ENCODE assay signal across 17 cellular contexts in genomic region chr10:97707134-97707861, GRCh38. TPM values are rescaled to one million over a fixed set of nuclear protein-coding genes. Genes with fewer than 3 reads are reported as not detected.
DNase-seq lines count a peak whose midpoint lies in the region; ATAC-seq, FAIRE-seq and TF ChIP-seq lines count a peak whose summit lies in the region.
"Had no signal": no experiment of that assay in that cellular context is flagged by ENCODE, and none has a peak within 500 bp of the region (broad histone marks: within the 10 kb centered on the region; RNA-seq: fewer than 3 reads in every experiment).

No MANE protein-coding gene starts in this region.

- intact Hi-C loops in Right ventricle myocardium inferior (cut with DNase I) (no loop called here), cardiac septum (cut with DNase I) (no loop called here), vagina (cut with DNase I) (no loop called here)

- H2BK120ac ChIP-seq in H1 (replicated peaks; ENCODE audit: low read depth, low read length), result no peak overlapping the region
- no peak overlapping the region for H2BK120ac ChIP-seq in neuronal stem cell (ENCODE audit: low read depth, low read length)

- CTCF ChIA-PET in H1 (lab: Charles Lee; ENCODE audit: partially characterized antibody), result interaction anchor here (1.1 to 20.9 kb wide), 7 partner anchors 9 to 85 kb away, joined by 3 to 773 read pairs (median 52); partner anchors contain the start of genes AVPI1, MARVELD1 and ZFYVE27

- H3K9me3 ChIP-seq in H1 (ENCODE audit: insufficient read depth in 2 of 2, low read depth in 1 of 2, low read length in 1 of 2) (no peaks in the 10 kb centered on the region), neuronal stem cell (replicated peaks in 1 of 2; ENCODE audit: control insufficient read depth in 2 of 2, insufficient read depth in 1 of 2, low read depth in 1 of 2, low read length in 2 of 2) (no peaks in the 10 kb centered on the region), vagina (no peaks in the 10 kb centered on the region)
- H3K9me3 ChIP-seq: BLaER1 treated with 17β-estradiol and CSF1 and Interleukin-3, amounts not matched to agents 10 nM and 100 nM had no signal

- H3K4me2 ChIP-seq in H1 (ENCODE audit: insufficient read depth in 1 of 2, low read depth in 2 of 2, low read length in 2 of 2) (no peak overlapping the region), neuronal stem cell (ENCODE audit: insufficient read depth, low read length, poor library complexity, severe bottlenecking) (no peak overlapping the region)
- H3K4me2 ChIP-seq: GM23338 had no signal

- no peak for TF ChIP-seq RAD21 in H1 (IDR thresholded peaks at IDR 0.05 in 1 of 2, conservative IDR thresholded peaks at IDR 0.05 in 1 of 2; ENCODE audit: low read depth in 2 of 2, low read length in 2 of 2)

- no peaks in the 10 kb centered on the region for H3K79me2 ChIP-seq in H1 (ENCODE audit: control insufficient read depth in 1 of 2, insufficient read depth in 2 of 2, low read length in 2 of 2)

- no peak for TF ChIP-seq EP300 in H1 (IDR thresholded peaks at IDR 0.05; ENCODE audit: borderline replicate concordance in 1 of 2, low read depth in 2 of 2, low read length in 2 of 2)

- DNase-seq in Right ventricle myocardium inferior (ENCODE audit: missing footprints), result no peak
- no peak for DNase-seq in cardiac septum (ENCODE audit: low spot score)
- DNase-seq in H1 (ENCODE audit: low read depth in 1 of 2, low spot score in 2 of 2), result no peak
- DNase-seq in neuronal stem cell (ENCODE audit: low spot score), result no peak
- no peak for DNase-seq in vagina (ENCODE audit: extremely low spot score in 2 of 2)
- no peak for DNase-seq in hippocampal formation (lab: John Stamatoyannopoulos, UW)
- no peak for DNase-seq in NCI-H2227 treated with DMSO at 0.1 percent for 48 hours (lab: John Stamatoyannopoulos, UW)
- DNase-seq: DMS 273 treated with DMSO at 0.1 percent for 48 hours, MV-4-11, NCI-H1436, NCI-H2081, NCI-H524, SJCRH30 had no signal

- no peak overlapping the region for H4K8ac ChIP-seq in H1 (ENCODE audit: extremely low read depth, insufficient read depth, low read length)
- H4K8ac ChIP-seq in neuronal stem cell (ENCODE audit: low read depth, low read length), result no peak overlapping the region

- H3K4me3 ChIP-seq in H1 (ENCODE audit: extremely low read depth in 1 of 4, insufficient read depth in 2 of 4, low read depth in 3 of 4, low read length in 4 of 4), result no peak overlapping the region
- H3K4me3 ChIP-seq in neuronal stem cell (ENCODE audit: low read length in 2 of 2), result no peak overlapping the region
- H3K4me3 ChIP-seq in vagina, result no peak overlapping the region
- H3K4me3 ChIP-seq: BLaER1 treated with 17β-estradiol and CSF1 and Interleukin-3, amounts not matched to agents 10 nM and 100 nM; GM23338; SJCRH30 had no signal

- POLR2A ChIA-PET in H1 (lab: Charles Lee; ENCODE audit: partially characterized antibody), result interaction anchor here (1.7 to 12.5 kb wide), 2 partner anchors 23 to 29 kb away, joined by 7 to 234 read pairs; partner anchors contain the start of gene ZFYVE27

- no peaks in the 10 kb centered on the region for H4K20me1 ChIP-seq in H1 (replicated peaks in 1 of 2; ENCODE audit: control insufficient read depth in 1 of 2, insufficient read depth in 2 of 2, low read length in 2 of 2)
- H4K20me1 ChIP-seq: BLaER1 treated with 17β-estradiol and CSF1 and Interleukin-3, amounts not matched to agents 10 nM and 100 nM had no signal

- no peaks in the 10 kb centered on the region for H3K79me1 ChIP-seq in H1 (ENCODE audit: low read depth, low read length)
- H3K79me1 ChIP-seq in neuronal stem cell (ENCODE audit: low read depth, low read length), result no peaks in the 10 kb centered on the region

- H3K4me1 ChIP-seq in H1 (replicated peaks in 1 of 4; ENCODE audit: control insufficient read depth in 3 of 4, insufficient read depth in 4 of 4, low read length in 3 of 4) (peaks cover 0 to 2% (median under 1%) of the 10 kb centered on the region in 4 experiments; a peak in 2 of 7 replicates), neuronal stem cell (ENCODE audit: control insufficient read depth in 2 of 2, insufficient read depth in 1 of 2, low read depth in 1 of 2, low read length in 2 of 2) (peaks cover 0 to 2% of the 10 kb centered on the region in 2 donors), vagina (peaks cover 29% of the 10 kb centered on the region)
- H3K4me1 ChIP-seq: SJCRH30 had no signal

- H3K14ac ChIP-seq in H1 (ENCODE audit: insufficient read length) (no peak overlapping the region), neuronal stem cell (ENCODE audit: low read length) (no peak overlapping the region)

- H3K27me3 ChIP-seq in H1 (replicated peaks in 1 of 4; ENCODE audit: control insufficient read depth in 3 of 4, extremely low read depth in 1 of 4, insufficient read depth in 3 of 4, low read length in 3 of 4) (no peaks in the 10 kb centered on the region), neuronal stem cell (ENCODE audit: control insufficient read depth in 3 of 3, insufficient read depth in 3 of 3, low read depth in 1 of 3, low read length in 3 of 3) (peaks cover 0 to 16% (median 2%) of the 10 kb centered on the region in 3 experiments), vagina (no peaks in the 10 kb centered on the region)
- H3K27me3 ChIP-seq: BLaER1 treated with 17β-estradiol and CSF1 and Interleukin-3, amounts not matched to agents 10 nM and 100 nM; SJCRH30 had no signal

- no peak overlapping the region for H2BK5ac ChIP-seq in H1 (ENCODE audit: low read depth, low read length)
- no peak overlapping the region for H2BK5ac ChIP-seq in neuronal stem cell (ENCODE audit: low read length)

- H2AFZ ChIP-seq in H1 (ENCODE audit: low read length), result no peak overlapping the region
- no peak overlapping the region for H2AFZ ChIP-seq in neuronal stem cell (ENCODE audit: low read length)
- H2AFZ ChIP-seq: GM23338 had no signal

- H3K9ac ChIP-seq in H1 (replicated peaks in 1 of 4; ENCODE audit: extremely low read depth in 1 of 4, low read depth in 3 of 4, low read length in 3 of 4) (peak overlapping the region in 1 of 4 experiments; percentile 10; a peak in 1 of 7 replicates), neuronal stem cell (ENCODE audit: low read depth, low read length, poor library complexity) (no peak overlapping the region)

- H3K27ac ChIP-seq in H1 (ENCODE audit: low read depth, low read length), result no peak overlapping the region
- H3K27ac ChIP-seq in neuronal stem cell (replicated peaks; ENCODE audit: low read length), result no peak overlapping the region
- peak overlapping the region; percentile 56 for H3K27ac ChIP-seq in vagina
- H3K27ac ChIP-seq: 22Rv1; BLaER1 treated with 17β-estradiol and CSF1 and Interleukin-3, amounts not matched to agents 10 nM and 100 nM; SJCRH30 had no signal

- H3K23ac ChIP-seq in H1 (ENCODE audit: insufficient read length) (no peak overlapping the region), neuronal stem cell (ENCODE audit: low read depth, low read length, poor library complexity) (no peak overlapping the region)

- TF ChIP-seq CTCF in H1 (IDR thresholded peaks at IDR 0.05; ENCODE audit: control extremely low read depth in 1 of 3, insufficient read depth in 1 of 3, low read depth in 1 of 3, low read length in 3 of 3) (no peak), vagina (IDR thresholded peaks at IDR 0.05) (no peak)

- no peaks in the 10 kb centered on the region for H3K23me2 ChIP-seq in H1 (ENCODE audit: low read depth, low read length)

- H4K91ac ChIP-seq in H1 (replicated peaks; ENCODE audit: insufficient read length, low read length) (no peak overlapping the region), neuronal stem cell (ENCODE audit: low read depth, low read length, poor library complexity) (no peak overlapping the region)

- H2AK5ac ChIP-seq in H1 (ENCODE audit: low read depth, low read length) (no peak overlapping the region), neuronal stem cell (ENCODE audit: low read depth, low read length) (no peak overlapping the region)

- no peak overlapping the region for H3K4ac ChIP-seq in H1 (replicated peaks; ENCODE audit: insufficient read length, low read depth, low read length)
- H3K4ac ChIP-seq in neuronal stem cell (ENCODE audit: low read length), result no peak overlapping the region

- H2BK20ac ChIP-seq in H1 (ENCODE audit: low read length), result no peak overlapping the region

- no peak overlapping the region for H2BK15ac ChIP-seq in H1 (ENCODE audit: low read length)
- H2BK15ac ChIP-seq in neuronal stem cell (ENCODE audit: low read length), result no peak overlapping the region

- H3K18ac ChIP-seq in H1 (ENCODE audit: extremely low read depth, low read length), result no peak overlapping the region
- peak overlapping the region; percentile 35 for H3K18ac ChIP-seq in neuronal stem cell (ENCODE audit: low read length)

- no peak for FAIRE-seq in H1 (lab: Jason Lieb, UNC)

- peak; percentile 14 for ATAC-seq in Right ventricle myocardium inferior
- ATAC-seq in HG03469 (IDR thresholded peaks at IDR 0.05; ENCODE audit: unreplicated experiment), result no peak
- ATAC-seq: GM23338 had no signal

- H3K56ac ChIP-seq in H1 (replicated peaks; ENCODE audit: insufficient read length, low read depth, low read length), result no peak overlapping the region

- peak overlapping the region; percentile 5; the same call in 1 of the 2 replicates for H2BK12ac ChIP-seq in H1 (ENCODE audit: low read depth, low read length)
- no peak overlapping the region for H2BK12ac ChIP-seq in neuronal stem cell (ENCODE audit: low read length)

- TF ChIP-seq POLR2A in H1 (IDR thresholded peaks at IDR 0.05; ENCODE audit: control extremely low read depth in 1 of 2, low read depth in 2 of 2, low read length in 2 of 2) (no peak), vagina (IDR thresholded peaks at IDR 0.05) (no peak)

- 94% methylated on average over 11 of the region's 11 CpGs; no CpG with 5 or more reads in 1 of the 2 experiments for WGBS in H1 (ENCODE audit: extremely low coverage in 1 of 2, insufficient coverage in 1 of 2, insufficient read length in 1 of 2, insufficient replicate concordance in 2 of 2, low coverage in 1 of 2, low lambda C conversion rate in 2 of 2, missing lambda C conversion rate in 1 of 2), 2 experiments
- no CpG with 5 or more reads among the region's 11 CpGs for WGBS in neuronal stem cell (ENCODE audit: extremely low coverage in 2 of 2, insufficient read length in 2 of 2, insufficient replicate concordance in 1 of 2), 2 donors

- H3K36me3 ChIP-seq in H1 (ENCODE audit: control insufficient read depth in 2 of 4, insufficient read depth in 4 of 4, low read length in 3 of 4) (no peaks in the 10 kb centered on the region), neuronal stem cell (replicated peaks in 1 of 2; ENCODE audit: control insufficient read depth in 2 of 2, insufficient read depth in 2 of 2, low read length in 2 of 2) (no peaks in the 10 kb centered on the region), vagina (no peaks in the 10 kb centered on the region)
- H3K36me3 ChIP-seq: BLaER1 treated with 17β-estradiol and CSF1 and Interleukin-3, amounts not matched to agents 10 nM and 100 nM; SJCRH30 had no signal

- H4K5ac ChIP-seq in H1 (ENCODE audit: insufficient read length, low read depth, low read length), result no peak overlapping the region

RNA-seq across cellular contexts. Expression of gene MARVELD1, which starts 6.2 kb away (rescaled TPM):
- total RNA-seq in Right ventricle myocardium inferior (8.9 TPM), cardiac septum (8.6 TPM), vagina (24.1 TPM)
- total RNA-seq in H1 (2021; fragmentation: NEBNext Ultra II Directional; extraction: Animal tissue kit (Norgen Biotek cat#: 25700)), result 33.1 and 37.3 TPM in 2 replicates
- polyA plus RNA-seq in H1 (2011; rRNA removed), result 28.1 and 38.0 TPM in 2 replicates
- polyA plus RNA-seq in H1 (2011; cell fraction: cytosol; rRNA removed), result 24.7 TPM
- polyA plus RNA-seq in H1 (2011; cell fraction: nucleus; rRNA removed), result 50.0 TPM
- 25.0 to 30.8 TPM (median 26.9 TPM) in 4 replicates for polyA plus RNA-seq in H1 (2012, experiment 1 of 2)
- 45.8 TPM for polyA plus RNA-seq in H1 (2012, experiment 2 of 2)
- polyA plus RNA-seq in H1 (2013, experiment 1 of 2), result 25.4 TPM
- polyA plus RNA-seq in H1 (2013, experiment 2 of 2), result 28.3 TPM
- polyA minus RNA-seq in H1 (2011; rRNA and poly(A)+ RNA removed), result 13.7 and 15.4 TPM in 2 replicates
- 19.0 TPM for polyA minus RNA-seq in H1 (2011; cell fraction: cytosol; rRNA and poly(A)+ RNA removed)
- polyA minus RNA-seq in H1 (2011; cell fraction: nucleus; rRNA and poly(A)+ RNA removed), result 18.4 TPM
- 34.2 TPM for polyA plus RNA-seq in neuronal stem cell (2013, experiment 1 of 2)
- polyA plus RNA-seq in neuronal stem cell (2013, experiment 2 of 2), result 32.5 TPM

RNA-seq across cellular contexts. Expression of gene AVPI1, which starts 20.3 kb away (rescaled TPM):
- 8.7 TPM for total RNA-seq in Right ventricle myocardium inferior
- 6.3 TPM for total RNA-seq in cardiac septum
- total RNA-seq in H1 (2021; fragmentation: NEBNext Ultra II Directional; extraction: Animal tissue kit (Norgen Biotek cat#: 25700)), result 7.8 and 9.0 TPM in 2 replicates
- 13.5 and 14.5 TPM in 2 replicates for polyA plus RNA-seq in H1 (2011; rRNA removed)
- polyA plus RNA-seq in H1 (2011; cell fraction: cytosol; rRNA removed), result 11.8 TPM
- 9.1 TPM for polyA plus RNA-seq in H1 (2011; cell fraction: nucleus; rRNA removed)
- polyA plus RNA-seq in H1 (2012, experiment 1 of 2), result 5.4 to 8.6 TPM (median 8.0 TPM) in 4 replicates
- polyA plus RNA-seq in H1 (2012, experiment 2 of 2), result 10.0 TPM
- polyA plus RNA-seq in H1 (2013, experiment 1 of 2), result 4.0 TPM
- 3.7 TPM for polyA plus RNA-seq in H1 (2013, experiment 2 of 2)
- 5.5 and 6.8 TPM in 2 replicates for polyA minus RNA-seq in H1 (2011; rRNA and poly(A)+ RNA removed)
- polyA minus RNA-seq in H1 (2011; cell fraction: cytosol; rRNA and poly(A)+ RNA removed), result 11.9 TPM
- 10.5 TPM for polyA minus RNA-seq in H1 (2011; cell fraction: nucleus; rRNA and poly(A)+ RNA removed)
- 3.1 TPM for polyA plus RNA-seq in neuronal stem cell (2013, experiment 1 of 2)
- polyA plus RNA-seq in neuronal stem cell (2013, experiment 2 of 2), result 3.0 TPM
- 125 TPM for total RNA-seq in vagina

RNA-seq across cellular contexts. Expression of gene ZFYVE27, which starts 29.6 kb away (rescaled TPM):
- total RNA-seq in Right ventricle myocardium inferior, result 11.7 TPM
- 19.8 TPM for total RNA-seq in cardiac septum
- 19.8 and 22.7 TPM in 2 replicates for total RNA-seq in H1 (2021; fragmentation: NEBNext Ultra II Directional; extraction: Animal tissue kit (Norgen Biotek cat#: 25700))
- 16.6 and 20.9 TPM in 2 replicates for polyA plus RNA-seq in H1 (2011; rRNA removed)
- 25.1 TPM for polyA plus RNA-seq in H1 (2011; cell fraction: cytosol; rRNA removed)
- 71.3 TPM for polyA plus RNA-seq in H1 (2011; cell fraction: nucleus; rRNA removed)
- polyA plus RNA-seq in H1 (2012, experiment 1 of 2), result 16.9 to 25.8 TPM (median 22.2 TPM) in 4 replicates
- 14.8 TPM for polyA plus RNA-seq in H1 (2012, experiment 2 of 2)
- 18.9 TPM for polyA plus RNA-seq in H1 (2013, experiment 1 of 2)
- 17.1 TPM for polyA plus RNA-seq in H1 (2013, experiment 2 of 2)
- 18.7 and 19.5 TPM in 2 replicates for polyA minus RNA-seq in H1 (2011; rRNA and poly(A)+ RNA removed)
- polyA minus RNA-seq in H1 (2011; cell fraction: cytosol; rRNA and poly(A)+ RNA removed), result 11.0 TPM
- 36.0 TPM for polyA minus RNA-seq in H1 (2011; cell fraction: nucleus; rRNA and poly(A)+ RNA removed)
- polyA plus RNA-seq in neuronal stem cell (2013, experiment 1 of 2), result 10.4 TPM
- polyA plus RNA-seq in neuronal stem cell (2013, experiment 2 of 2), result 10.0 TPM
- total RNA-seq in vagina, result 28.0 TPM

Comparison
In these comparisons a context has a peak if more than half of its experiments do, and no peak if none do; other contexts are left out.
1. RNA of gene AVPI1, which starts 20.3 kb away (total RNA-seq): 125 TPM in vagina (single experiment); 7.8 to 9.0 TPM in H1, 8.7 TPM in Right ventricle myocardium inferior (single experiment) and 6.3 TPM in cardiac septum (single experiment); every median in the first group is over 10 times any median in the second.